In the genomic region with DNA sequence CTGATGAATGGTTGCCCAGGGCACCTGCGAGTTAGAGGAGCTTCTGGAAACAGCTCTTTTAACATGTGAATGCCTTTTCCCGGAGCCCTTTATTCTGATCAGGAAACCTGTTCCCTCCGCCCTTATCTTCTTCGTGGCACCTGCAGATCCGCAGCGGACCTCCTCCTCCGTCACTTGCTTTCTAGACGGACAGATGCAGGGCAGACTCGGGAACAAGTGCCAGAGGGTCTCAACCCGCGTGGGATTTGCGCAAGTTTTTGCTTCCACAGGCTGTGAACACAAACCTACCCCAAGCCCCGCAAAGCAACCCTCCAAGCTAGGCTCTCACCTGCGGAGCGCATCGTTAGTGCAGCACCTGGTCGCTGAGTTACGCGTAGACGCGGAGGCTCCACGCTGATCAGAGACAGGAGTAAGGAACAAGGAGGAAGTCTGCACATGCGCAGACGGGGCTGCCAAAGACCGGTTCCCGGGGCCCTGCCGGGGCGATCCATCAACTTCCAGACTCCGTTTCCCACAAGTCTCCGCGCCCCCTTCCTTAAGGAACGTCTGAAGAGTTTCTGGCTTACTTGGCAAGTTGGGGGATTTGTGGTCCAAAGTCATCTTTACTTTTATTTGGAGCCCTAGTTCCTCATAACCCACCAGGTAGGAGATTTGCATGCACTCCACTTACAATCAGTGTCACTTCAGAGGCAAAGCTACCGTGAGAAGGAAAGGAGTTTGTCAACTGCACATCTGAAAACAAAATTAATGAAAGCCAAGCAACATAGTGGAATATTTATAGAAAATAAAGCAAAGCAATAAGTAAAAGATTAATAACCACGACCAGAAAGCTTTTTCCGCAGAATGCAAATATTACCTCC, we compare ENCODE assay signal across 8 cellular contexts.
DNase-seq lines count a peak whose midpoint lies in the region; ATAC-seq and TF ChIP-seq lines count a peak whose summit lies in the region.

No MANE protein-coding gene starts in this region.

- H3K27ac ChIP-seq in HEK293 (ENCODE audit: extremely low read depth, low read depth, low read length) = no peak overlapping the region
- H3K27ac ChIP-seq in effector memory CD4-positive, alpha-beta T cell (ENCODE audit: insufficient read depth, low read length, poor library complexity, severe bottlenecking) = no peak overlapping the region

- TF ChIP-seq CTCF in HEK293 (tag by site-specific recombination; IDR thresholded peaks at IDR 0.05) = no peak

- CTCF ChIA-PET in HEK293 (lab: Yijun Ruan, JAX) = interaction anchor here (0.8 kb wide), 1 partner anchor 223 kb away, joined by 3 read pairs; no protein-coding TSS in a partner anchor

- no peaks in the 10 kb centered on the region for H3K36me3 ChIP-seq in HEK293 (ENCODE audit: control insufficient read depth in 2 of 2, insufficient read depth in 1 of 2, low read length in 2 of 2)
- H3K36me3 ChIP-seq in effector memory CD4-positive, alpha-beta T cell (ENCODE audit: control insufficient read depth, insufficient read depth, low read length) = no peaks in the 10 kb centered on the region

- peak overlapping the region; percentile 26 for H3K4me3 ChIP-seq in HEK293 (ENCODE audit: low read depth, low read length)
- H3K4me3 ChIP-seq in effector memory CD4-positive, alpha-beta T cell (ENCODE audit: insufficient read depth, low read depth, low read length, poor library complexity, severe bottlenecking) = no peak overlapping the region

- no peak for ATAC-seq in HG03378 (IDR thresholded peaks at IDR 0.05; ENCODE audit: unreplicated experiment)

- DNase-seq in amniotic epithelial cell (ENCODE audit: low read depth) (peak; percentile 4), iPS-NIHi7 (ENCODE audit: extremely low spot score) (peak; percentile 96), SW480 (ENCODE audit: low spot score) (no peak)
- DNase-seq in stimulated activated CD4-positive, alpha-beta T cell treated with anti-CD3 and anti-CD28 coated beads, Interleukin-2, amount 100 ng/mL, for 48 hours = peak; percentile 2 to 4
- no peak for DNase-seq in effector memory CD4-positive, alpha-beta T cell
- no peak for DNase-seq in activated effector memory CD4-positive, alpha-beta T cell treated with Interleukin-2 at 50 U/mL for 16 hours

- no peaks in the 10 kb centered on the region for H3K9me3 ChIP-seq in HEK293 (ENCODE audit: control insufficient read depth, insufficient read depth, low read depth, low read length)
- H3K9me3 ChIP-seq in effector memory CD4-positive, alpha-beta T cell (ENCODE audit: control insufficient read depth, low read length) = peaks cover 8% of the 10 kb centered on the region

- H3K4me1 ChIP-seq in HEK293 (ENCODE audit: control insufficient read depth, insufficient read depth, low read length) = no peaks in the 10 kb centered on the region
- H3K4me1 ChIP-seq in effector memory CD4-positive, alpha-beta T cell (ENCODE audit: control insufficient read depth, insufficient read depth, low read length, poor library complexity, severe bottlenecking) = no peaks in the 10 kb centered on the region

- POLR2A ChIA-PET in HEK293 (lab: Yijun Ruan, JAX) = no interaction called here

- peaks cover 7% of the 10 kb centered on the region for H3K27me3 ChIP-seq in effector memory CD4-positive, alpha-beta T cell (replicated peaks; ENCODE audit: control insufficient read depth, insufficient read depth, low read length, poor library complexity, severe bottlenecking)

TF ChIP-seq in HEK293, 187 proteins besides CTCF, POLR2A, EP300 and RAD21:
- TF ChIP-seq, protein P1, sequence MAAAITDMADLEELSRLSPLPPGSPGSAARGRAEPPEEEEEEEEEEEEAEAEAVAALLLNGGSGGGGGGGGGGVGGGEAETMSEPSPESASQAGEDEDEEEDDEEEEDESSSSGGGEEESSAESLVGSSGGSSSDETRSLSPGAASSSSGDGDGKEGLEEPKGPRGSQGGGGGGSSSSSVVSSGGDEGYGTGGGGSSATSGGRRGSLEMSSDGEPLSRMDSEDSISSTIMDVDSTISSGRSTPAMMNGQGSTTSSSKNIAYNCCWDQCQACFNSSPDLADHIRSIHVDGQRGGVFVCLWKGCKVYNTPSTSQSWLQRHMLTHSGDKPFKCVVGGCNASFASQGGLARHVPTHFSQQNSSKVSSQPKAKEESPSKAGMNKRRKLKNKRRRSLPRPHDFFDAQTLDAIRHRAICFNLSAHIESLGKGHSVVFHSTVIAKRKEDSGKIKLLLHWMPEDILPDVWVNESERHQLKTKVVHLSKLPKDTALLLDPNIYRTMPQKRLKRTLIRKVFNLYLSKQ (tag by site-specific recombination; IDR thresholded peaks at IDR 0.05; ENCODE audit: borderline replicate concordance) = no peak
- no peak for TF ChIP-seq ZSCAN30 (tag by site-specific recombination; IDR thresholded peaks at IDR 0.05)
- no peak for TF ChIP-seq SALL2 (tag by site-specific recombination; IDR thresholded peaks at IDR 0.05; ENCODE audit: borderline replicate concordance)
- no peak for TF ChIP-seq ZNF654 (tag by site-specific recombination; IDR thresholded peaks at IDR 0.05; ENCODE audit: low read depth)
- TF ChIP-seq SP2 (tag by site-specific recombination; IDR thresholded peaks at IDR 0.05) = no peak
- TF ChIP-seq ZNF416 (tag by site-specific recombination; IDR thresholded peaks at IDR 0.05) = no peak
- no peak for TF ChIP-seq ZNF558 (tag by site-specific recombination; IDR thresholded peaks at IDR 0.05)
- TF ChIP-seq MYNN (tag by site-specific recombination; IDR thresholded peaks at IDR 0.05; ENCODE audit: borderline replicate concordance) = no peak
- no peak for TF ChIP-seq KLF16 (tag by site-specific recombination; IDR thresholded peaks at IDR 0.05)
- no peak for TF ChIP-seq ZNF561 (tag by site-specific recombination; IDR thresholded peaks at IDR 0.05; ENCODE audit: borderline replicate concordance)
- TF ChIP-seq, protein P2, sequence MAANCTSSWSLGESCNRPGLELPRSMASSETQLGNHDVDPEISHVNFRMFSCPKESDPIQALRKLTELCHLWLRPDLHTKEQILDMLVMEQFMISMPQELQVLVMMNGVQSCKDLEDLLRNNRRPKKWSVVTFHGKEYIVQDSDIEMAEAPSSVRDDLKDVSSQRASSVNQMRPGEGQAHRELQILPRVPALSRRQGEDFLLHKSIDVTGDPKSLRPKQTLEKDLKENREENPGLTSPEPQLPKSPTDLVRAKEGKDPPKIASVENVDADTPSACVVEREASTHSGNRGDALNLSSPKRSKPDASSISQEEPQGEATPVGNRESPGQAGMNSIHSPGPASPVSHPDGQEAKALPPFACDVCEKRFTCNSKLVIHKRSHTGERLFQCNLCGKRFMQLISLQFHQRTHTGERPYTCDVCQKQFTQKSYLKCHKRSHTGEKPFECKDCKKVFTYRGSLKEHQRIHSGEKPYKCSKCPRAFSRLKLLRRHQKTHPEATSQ (tag by site-specific recombination; IDR thresholded peaks at IDR 0.05) = no peak
- TF ChIP-seq ZNF221 (tag by site-specific recombination; IDR thresholded peaks at IDR 0.05; ENCODE audit: borderline replicate concordance) = no peak
- no peak for TF ChIP-seq ZXDB (tag by site-specific recombination; IDR thresholded peaks at IDR 0.05)

Comparison
In these comparisons a context has a peak if more than half of its experiments do, and no peak if none do; other contexts are left out.
1. DNase-seq: peak in amniotic epithelial cell (single experiment), iPS-NIHi7 (single experiment) and stimulated activated CD4-positive, alpha-beta T cell treated with anti-CD3 and anti-CD28 coated beads, Interleukin-2, amount 100 ng/mL, for 48 hours (2 of 2); none in effector memory CD4-positive, alpha-beta T cell (0 of 3), SW480 (single experiment) and activated effector memory CD4-positive, alpha-beta T cell treated with Interleukin-2 at 50 U/mL for 16 hours (single experiment).